In genomic region chr11:23539556-23539955, GRCh38 we compare ENCODE assay signal across 21 cellular contexts.
DNase-seq lines count a peak whose midpoint lies in the region; ATAC-seq and TF ChIP-seq lines count a peak whose summit lies in the region.
"Had no signal": no experiment of that assay in that cellular context is flagged by ENCODE, and none has a peak within 500 bp of the region (broad histone marks: within the 10 kb centered on the region; RNA-seq: fewer than 3 reads in every experiment).

No MANE protein-coding gene starts in this region.

- H3K27ac Mint-ChIP-seq in natural killer cell treated with Interleukin-12 subunit alpha and Interleukin-12 subunit beta and Interleukin-15 and Interleukin-18, amount 100 ng/mL, for 72 hours: peak overlapping the region; percentile 9 to 19
- H3K27ac Mint-ChIP-seq: CD4-positive, CD25-positive, alpha-beta regulatory T cell; IgD-negative memory B cell had no signal

- peaks cover 10 to 22% of the 10 kb centered on the region in 2 donors for H3K4me1 Mint-ChIP-seq in natural killer cell treated with Interleukin-12 subunit alpha and Interleukin-12 subunit beta and Interleukin-15 and Interleukin-18, amount 100 ng/mL, for 72 hours (ENCODE audit: low read depth in 2 of 2)
- H3K4me1 Mint-ChIP-seq: CD4-positive, CD25-positive, alpha-beta regulatory T cell; IgD-negative memory B cell had no signal

- H3K4me1 ChIP-seq in DND-41 (ENCODE audit: insufficient read depth, low read length): peaks cover 33% of the 10 kb centered on the region
- peaks cover 6% of the 10 kb centered on the region for H3K4me1 ChIP-seq in KMS-11 (ENCODE audit: low read depth, poor library complexity, severe bottlenecking)
- H3K4me1 ChIP-seq: gastrocnemius medialis had no signal

- H3K9me3 Mint-ChIP-seq in natural killer cell treated with Interleukin-12 subunit alpha and Interleukin-12 subunit beta and Interleukin-15 and Interleukin-18, amount 100 ng/mL, for 72 hours: peaks cover 2% of the 10 kb centered on the region

- H3K79me2 ChIP-seq in DND-41 (ENCODE audit: insufficient read depth, low read length) (no peaks in the 10 kb centered on the region), KMS-11 (ENCODE audit: insufficient read depth, low read depth) (no peaks in the 10 kb centered on the region)

- H3K36me3 Mint-ChIP-seq in natural killer cell treated with Interleukin-12 subunit alpha and Interleukin-12 subunit beta and Interleukin-15 and Interleukin-18, amount 100 ng/mL, for 72 hours: peaks cover 7% of the 10 kb centered on the region
- H3K36me3 Mint-ChIP-seq: brain; CD4-positive, CD25-positive, alpha-beta regulatory T cell; IgD-negative memory B cell had no signal

- in situ Hi-C loops in astrocyte of the spinal cord (cut with HindIII; ENCODE audit: low sequenced_read_pairs): no loop called here

- peak overlapping the region; percentile 47 for H3K9ac ChIP-seq in DND-41 (ENCODE audit: low read depth, low read length)
- H3K9ac ChIP-seq in KMS-11: no peak overlapping the region

- H3K27me3 Mint-ChIP-seq in natural killer cell treated with Interleukin-12 subunit alpha and Interleukin-12 subunit beta and Interleukin-15 and Interleukin-18, amount 100 ng/mL, for 72 hours: no peaks in the 10 kb centered on the region
- H3K27me3 Mint-ChIP-seq: CD4-positive, CD25-positive, alpha-beta regulatory T cell; IgD-negative memory B cell had no signal

- ATAC-seq in DND-41 (ENCODE audit: insufficient read depth, low read depth): no peak
- no peak for ATAC-seq in natural killer cell treated with Interleukin-12 subunit alpha and Interleukin-12 subunit beta and Interleukin-15 and Interleukin-18, amount 100 ng/mL, for 72 hours
- ATAC-seq in HG03460 (IDR thresholded peaks at IDR 0.05; ENCODE audit: unreplicated experiment): no peak
- ATAC-seq: gastrocnemius medialis had no signal

- H2AFZ ChIP-seq in DND-41 (ENCODE audit: low read depth, low read length) (peak overlapping the region; percentile 84), KMS-11 (ENCODE audit: low read depth) (peak overlapping the region; percentile 74)

- H3K4me2 ChIP-seq in DND-41 (ENCODE audit: insufficient read depth, low read length) (peak overlapping the region; percentile 42; the same call in 1 of the 2 replicates), KMS-11 (peak overlapping the region; percentile 81; the same call in 1 of the 2 replicates)

- H3K27ac ChIP-seq in DND-41 (ENCODE audit: low read length): peak overlapping the region; percentile 77
- no peak overlapping the region for H3K27ac ChIP-seq in KMS-11
- H3K27ac ChIP-seq: coronary artery, gastrocnemius medialis, tibial nerve had no signal

- 0 out of 4 replicates have a peak overlapping the region, but pooled peaks of 1 of the 2 experiments have one; percentile 17 for H3K4me3 ChIP-seq in DND-41 (ENCODE audit: low read depth in 1 of 2, low read length in 2 of 2)
- H3K4me3 ChIP-seq in KMS-11 (IDR thresholded peaks at IDR 0.05; ENCODE audit: insufficient read depth, low read depth, low read length): no peak overlapping the region
- no peak overlapping the region for H3K4me3 ChIP-seq in astrocyte of the spinal cord (ENCODE audit: low read depth, low read length)
- H3K4me3 ChIP-seq: coronary artery, gastrocnemius medialis, tibial nerve had no signal

- no peaks in the 10 kb centered on the region for H3K36me3 ChIP-seq in DND-41 (ENCODE audit: insufficient read depth, low read length)
- H3K36me3 ChIP-seq in KMS-11 (ENCODE audit: insufficient read depth): no peaks in the 10 kb centered on the region
- H3K36me3 ChIP-seq: gastrocnemius medialis, tibial nerve had no signal

- no peaks in the 10 kb centered on the region for H3K27me3 ChIP-seq in DND-41 (ENCODE audit: insufficient read depth, low read length, poor library complexity)
- no peaks in the 10 kb centered on the region for H3K27me3 ChIP-seq in KMS-11 (ENCODE audit: insufficient read depth, low read depth)
- H3K27me3 ChIP-seq: gastrocnemius medialis, tibial nerve had no signal

- peak overlapping the region; percentile 38 for H3K4me3 Mint-ChIP-seq in natural killer cell treated with Interleukin-12 subunit alpha and Interleukin-12 subunit beta and Interleukin-15 and Interleukin-18, amount 100 ng/mL, for 72 hours
- H3K4me3 Mint-ChIP-seq: CD4-positive, CD25-positive, alpha-beta regulatory T cell; IgD-negative memory B cell had no signal

- TF ChIP-seq CTCF in DND-41 (IDR thresholded peaks at IDR 0.05; ENCODE audit: borderline replicate concordance, extremely low read depth, low read length, poor library complexity, severe bottlenecking) (no peak), KMS-11 (conservative IDR thresholded peaks at IDR 0.05; ENCODE audit: low read depth, low read length) (no peak), astrocyte of the spinal cord (IDR thresholded peaks at IDR 0.05; ENCODE audit: low read depth, low read length) (no peak)

- no peak for DNase-seq in DND-41
- DNase-seq in astrocyte of the spinal cord (ENCODE audit: low read depth, low spot score): peak; percentile 32
- no peak for DNase-seq in natural killer cell treated with Interleukin-12 subunit alpha and Interleukin-12 subunit beta and Interleukin-15 and Interleukin-18, amount 100 ng/mL, for 72 hours (ENCODE audit: low spot score)
- no peak for DNase-seq in activated gamma-delta T cell treated with Interleukin-2 at 50 U/mL for 16 hours
- DNase-seq in cortex of kidney (lab: John Stamatoyannopoulos, UW): no peak
- DNase-seq in activated T-cell treated with anti-CD3 and anti-CD28 coated beads for 4 hours: no peak
- DNase-seq: activated CD4-positive, alpha-beta T cell treated with anti-CD3 and anti-CD28 coated beads, Interleukin-2, amount 50 U/mL, for 1 hour; activated naive CD4-positive, alpha-beta T cell treated with Interleukin-2 at 50 U/mL for 16 hours; DMS79; gastrocnemius medialis; NCI-H1048; NCI-H446 treated with DMSO at 0.1 percent for 48 hours; right cardiac atrium; stimulated activated naive CD4-positive, alpha-beta T cell had no signal

- H4K20me1 ChIP-seq in DND-41 (ENCODE audit: insufficient read depth, low read length) (no peaks in the 10 kb centered on the region), KMS-11 (ENCODE audit: insufficient read depth) (no peaks in the 10 kb centered on the region)

- peaks cover 2% of the 10 kb centered on the region for H3K9me3 ChIP-seq in DND-41 (ENCODE audit: insufficient read depth, low read length, severe bottlenecking)
- H3K9me3 ChIP-seq: gastrocnemius medialis had no signal
